1 cellular context compared by ENCODE assay signal in the genomic region with DNA sequence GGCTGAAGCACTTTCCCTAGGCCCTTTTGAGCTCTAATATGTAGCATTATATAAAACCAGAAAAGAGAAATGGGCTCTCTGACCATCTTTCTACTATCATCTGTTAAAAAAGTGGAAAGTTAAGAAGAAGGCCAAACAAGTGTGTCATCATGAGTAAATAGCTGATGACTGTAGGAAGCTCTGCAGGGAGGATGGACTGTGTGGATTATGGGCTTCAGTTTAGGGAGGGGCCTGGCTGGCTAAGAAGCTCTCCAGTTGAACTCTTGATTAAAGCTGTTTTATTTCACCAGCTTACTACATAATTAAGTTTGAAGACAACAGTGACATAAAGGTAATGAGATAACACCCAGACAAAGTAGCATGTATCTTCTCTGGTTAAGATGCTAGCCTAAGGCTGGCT.
TF ChIP-seq lines count a peak whose summit lies in the region.

No MANE protein-coding gene starts in this region.

TF ChIP-seq in GM23338, 12 proteins besides CTCF, POLR2A, EP300 and RAD21:
- TF ChIP-seq EZH2phosphoT487 (IDR thresholded peaks at IDR 0.05; ENCODE audit: unreplicated experiment) (no peak), REST (IDR thresholded peaks at IDR 0.05; ENCODE audit: unreplicated experiment) (no peak), JUNB (IDR thresholded peaks at IDR 0.05; ENCODE audit: unreplicated experiment) (no peak), CREB1 (CRISPR knock-in tag; IDR thresholded peaks at IDR 0.05; ENCODE audit: low read depth) (no peak), NANOG (IDR thresholded peaks at IDR 0.05; ENCODE audit: borderline replicate concordance) (no peak), ZNF331 (CRISPR knock-in tag; IDR thresholded peaks at IDR 0.05; ENCODE audit: low read depth) (no peak), EZH2 (IDR thresholded peaks at IDR 0.05; ENCODE audit: low read depth, unreplicated experiment) (no peak), ZNF114 (CRISPR knock-in tag; IDR thresholded peaks at IDR 0.05) (no peak), STAT1 (IDR thresholded peaks at IDR 0.05; ENCODE audit: unreplicated experiment) (no peak), POLR2AphosphoS5 (IDR thresholded peaks at IDR 0.05; ENCODE audit: low read depth) (no peak), ETS1 (IDR thresholded peaks at IDR 0.05) (no peak)
- TF ChIP-seq, protein P1, sequence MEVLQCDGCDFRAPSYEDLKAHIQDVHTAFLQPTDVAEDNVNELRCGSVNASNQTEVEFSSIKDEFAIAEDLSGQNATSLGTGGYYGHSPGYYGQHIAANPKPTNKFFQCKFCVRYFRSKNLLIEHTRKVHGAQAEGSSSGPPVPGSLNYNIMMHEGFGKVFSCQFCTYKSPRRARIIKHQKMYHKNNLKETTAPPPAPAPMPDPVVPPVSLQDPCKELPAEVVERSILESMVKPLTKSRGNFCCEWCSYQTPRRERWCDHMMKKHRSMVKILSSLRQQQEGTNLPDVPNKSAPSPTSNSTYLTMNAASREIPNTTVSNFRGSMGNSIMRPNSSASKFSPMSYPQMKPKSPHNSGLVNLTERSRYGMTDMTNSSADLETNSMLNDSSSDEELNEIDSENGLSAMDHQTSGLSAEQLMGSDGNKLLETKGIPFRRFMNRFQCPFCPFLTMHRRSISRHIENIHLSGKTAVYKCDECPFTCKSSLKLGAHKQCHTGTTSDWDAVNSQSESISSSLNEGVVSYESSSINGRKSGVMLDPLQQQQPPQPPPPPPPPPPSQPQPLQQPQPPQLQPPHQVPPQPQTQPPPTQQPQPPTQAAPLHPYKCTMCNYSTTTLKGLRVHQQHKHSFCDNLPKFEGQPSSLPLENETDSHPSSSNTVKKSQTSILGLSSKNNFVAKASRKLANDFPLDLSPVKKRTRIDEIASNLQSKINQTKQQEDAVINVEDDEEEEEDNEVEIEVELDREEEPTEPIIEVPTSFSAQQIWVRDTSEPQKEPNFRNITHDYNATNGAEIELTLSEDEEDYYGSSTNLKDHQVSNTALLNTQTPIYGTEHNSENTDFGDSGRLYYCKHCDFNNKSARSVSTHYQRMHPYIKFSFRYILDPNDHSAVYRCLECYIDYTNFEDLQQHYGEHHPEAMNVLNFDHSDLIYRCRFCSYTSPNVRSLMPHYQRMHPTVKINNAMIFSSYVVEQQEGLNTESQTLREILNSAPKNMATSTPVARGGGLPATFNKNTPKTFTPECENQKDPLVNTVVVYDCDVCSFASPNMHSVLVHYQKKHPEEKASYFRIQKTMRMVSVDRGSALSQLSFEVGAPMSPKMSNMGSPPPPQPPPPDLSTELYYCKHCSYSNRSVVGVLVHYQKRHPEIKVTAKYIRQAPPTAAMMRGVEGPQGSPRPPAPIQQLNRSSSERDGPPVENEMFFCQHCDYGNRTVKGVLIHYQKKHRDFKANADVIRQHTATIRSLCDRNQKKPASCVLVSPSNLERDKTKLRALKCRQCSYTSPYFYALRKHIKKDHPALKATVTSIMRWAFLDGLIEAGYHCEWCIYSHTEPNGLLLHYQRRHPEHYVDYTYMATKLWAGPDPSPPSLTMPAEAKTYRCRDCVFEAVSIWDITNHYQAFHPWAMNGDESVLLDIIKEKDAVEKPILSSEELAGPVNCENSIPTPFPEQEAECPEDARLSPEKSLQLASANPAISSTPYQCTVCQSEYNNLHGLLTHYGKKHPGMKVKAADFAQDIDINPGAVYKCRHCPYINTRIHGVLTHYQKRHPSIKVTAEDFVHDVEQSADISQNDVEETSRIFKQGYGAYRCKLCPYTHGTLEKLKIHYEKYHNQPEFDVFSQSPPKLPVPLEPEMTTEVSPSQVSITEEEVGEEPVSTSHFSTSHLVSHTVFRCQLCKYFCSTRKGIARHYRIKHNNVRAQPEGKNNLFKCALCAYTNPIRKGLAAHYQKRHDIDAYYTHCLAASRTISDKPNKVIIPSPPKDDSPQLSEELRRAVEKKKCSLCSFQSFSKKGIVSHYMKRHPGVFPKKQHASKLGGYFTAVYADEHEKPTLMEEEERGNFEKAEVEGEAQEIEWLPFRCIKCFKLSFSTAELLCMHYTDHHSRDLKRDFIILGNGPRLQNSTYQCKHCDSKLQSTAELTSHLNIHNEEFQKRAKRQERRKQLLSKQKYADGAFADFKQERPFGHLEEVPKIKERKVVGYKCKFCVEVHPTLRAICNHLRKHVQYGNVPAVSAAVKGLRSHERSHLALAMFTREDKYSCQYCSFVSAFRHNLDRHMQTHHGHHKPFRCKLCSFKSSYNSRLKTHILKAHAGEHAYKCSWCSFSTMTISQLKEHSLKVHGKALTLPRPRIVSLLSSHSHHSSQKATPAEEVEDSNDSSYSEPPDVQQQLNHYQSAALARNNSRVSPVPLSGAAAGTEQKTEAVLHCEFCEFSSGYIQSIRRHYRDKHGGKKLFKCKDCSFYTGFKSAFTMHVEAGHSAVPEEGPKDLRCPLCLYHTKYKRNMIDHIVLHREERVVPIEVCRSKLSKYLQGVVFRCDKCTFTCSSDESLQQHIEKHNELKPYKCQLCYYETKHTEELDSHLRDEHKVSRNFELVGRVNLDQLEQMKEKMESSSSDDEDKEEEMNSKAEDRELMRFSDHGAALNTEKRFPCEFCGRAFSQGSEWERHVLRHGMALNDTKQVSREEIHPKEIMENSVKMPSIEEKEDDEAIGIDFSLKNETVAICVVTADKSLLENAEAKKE (CRISPR knock-in tag; IDR thresholded peaks at IDR 0.05): no peak
